In the genomic region with DNA sequence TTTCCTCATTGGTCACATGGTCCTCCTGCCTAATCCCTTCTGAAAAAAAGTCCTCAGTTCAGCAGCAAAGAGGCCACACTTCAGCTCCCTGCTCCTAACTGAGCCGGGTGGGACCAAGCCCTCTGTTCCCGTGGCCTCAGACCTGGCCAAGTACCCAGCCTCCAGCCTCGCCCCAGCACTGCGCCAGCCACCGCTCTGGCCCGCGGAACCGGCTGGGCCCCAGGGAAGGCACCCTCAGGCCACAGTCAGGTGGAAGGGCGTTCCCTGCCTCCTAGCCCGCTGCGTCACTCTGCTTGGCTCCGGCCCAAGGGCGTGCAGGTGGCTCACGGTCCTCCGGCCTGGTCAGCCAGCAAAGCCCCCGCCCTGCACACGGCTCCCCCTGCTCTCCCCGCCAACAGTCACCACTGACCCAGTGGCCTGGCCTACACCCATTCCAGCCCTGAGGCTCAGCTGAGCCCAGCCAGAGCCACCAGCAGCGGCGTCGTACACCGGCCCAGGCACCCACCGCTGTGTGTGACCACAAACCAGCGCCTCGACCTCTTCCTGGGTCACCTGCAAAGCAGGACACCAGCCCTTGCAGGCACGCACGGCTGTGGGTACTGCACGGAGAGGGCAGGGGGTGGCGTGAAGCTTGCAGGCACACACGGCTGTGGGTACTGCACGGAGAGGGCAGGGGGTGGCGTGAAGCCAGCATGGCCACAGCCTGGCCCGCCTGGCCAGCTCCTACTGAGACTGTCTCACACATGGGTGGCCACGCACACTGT, we compare ENCODE assay signal across 9 cellular contexts. TPM values are rescaled to one million over a fixed set of nuclear protein-coding genes. Genes with fewer than 3 reads are reported as not detected.
DNase-seq lines count a peak whose midpoint lies in the region; ATAC-seq and TF ChIP-seq lines count a peak whose summit lies in the region.
"Had no signal": no experiment of that assay in that cellular context is flagged by ENCODE, and none has a peak within 500 bp of the region (broad histone marks: within the 10 kb centered on the region; RNA-seq: fewer than 3 reads in every experiment).

No MANE protein-coding gene starts in this region.

- H2AFZ ChIP-seq in mammary epithelial cell (ENCODE audit: low read depth, low read length): no peak overlapping the region

- peaks cover 4% of the 10 kb centered on the region for H4K20me1 ChIP-seq in mammary epithelial cell (ENCODE audit: insufficient read depth, low read length)

- no peak overlapping the region for H3K4me2 ChIP-seq in mammary epithelial cell (ENCODE audit: insufficient read depth, low read depth, low read length)

- no peak overlapping the region for H3K9ac ChIP-seq in mammary epithelial cell (ENCODE audit: insufficient read depth, low read length)

- CTCF ChIA-PET in mammary epithelial cell (lab: Charles Lee; ENCODE audit: low non-redundant PET): no interaction called here

- H3K27ac ChIP-seq in mammary epithelial cell (ENCODE audit: insufficient read depth, low read depth, low read length) (no peak overlapping the region), testis (no peak overlapping the region)
- H3K27ac ChIP-seq: thoracic aorta had no signal

- TF ChIP-seq CTCF in LNCaP clone FGC (IDR thresholded peaks at IDR 0.05; ENCODE audit: control insufficient read depth, extremely low read depth, insufficient read depth) (no peak), mammary epithelial cell (conservative IDR thresholded peaks at IDR 0.05 in 1 of 2, IDR thresholded peaks at IDR 0.05 in 1 of 2; ENCODE audit: extremely low read depth in 1 of 2, insufficient read depth in 1 of 2, low read depth in 1 of 2, low read length in 2 of 2) (no peak), testis (IDR thresholded peaks at IDR 0.05) (no peak)

- H3K36me3 ChIP-seq in mammary epithelial cell (ENCODE audit: insufficient read depth, low read length): peaks cover 11% of the 10 kb centered on the region
- H3K36me3 ChIP-seq in testis (ENCODE audit: low read depth, missing control alignments): no peaks in the 10 kb centered on the region

- BruUV-seq in mammary epithelial cell (replicated peaks; lab: Mats Ljungman, UMichigan): no TSS peak

- intact Hi-C loops in mammary epithelial cell (cut with micrococcal nuclease) (no loop called here), testis (cut with DNase I; ENCODE audit: low total_unique reads) (no loop called here)

- H3K4me1 ChIP-seq in mammary epithelial cell (ENCODE audit: insufficient read depth, low read length): peaks cover 15% of the 10 kb centered on the region
- peaks cover 7% of the 10 kb centered on the region for H3K4me1 ChIP-seq in testis

- ATAC-seq in left lobe of liver (peak; percentile 73), GM19324 (IDR thresholded peaks at IDR 0.05; ENCODE audit: low FRiP score, unreplicated experiment) (no peak), HG03565 (IDR thresholded peaks at IDR 0.05; ENCODE audit: unreplicated experiment) (no peak)

- dilution Hi-C loops in mammary epithelial cell (cut with HindIII; ENCODE audit: low sequenced_read_pairs): loop anchor here (5.0 kb wide), 4 partner anchors 38 to 128 kb away; a partner anchor contains a TSS

- DNase-seq in LNCaP clone FGC (ENCODE audit: low read depth): peak; percentile 89
- peak; percentile 62 for DNase-seq in mammary epithelial cell
- peak; percentile 99 for DNase-seq in left lobe of liver (ENCODE audit: low spot score)
- DNase-seq in testis: peak; percentile 60
- no peak for DNase-seq in stimulated activated CD4-positive, alpha-beta T cell treated with anti-CD3 and anti-CD28 coated beads, Interleukin-2, amount 100 ng/mL, for 48 hours
- DNase-seq: T-helper 9 cell had no signal

- H3K9me3 ChIP-seq in mammary epithelial cell (replicated peaks; ENCODE audit: insufficient read depth, low read length) (no peaks in the 10 kb centered on the region), testis (no peaks in the 10 kb centered on the region)
- H3K9me3 ChIP-seq: thoracic aorta had no signal

- WGBS in mammary epithelial cell (ENCODE audit: low coverage, missing lambda C conversion rate): 77% methylated on average over 23 of the region's 34 CpGs
- 61 to 80% methylated on average over 8 to 34 of the region's 34 CpGs for WGBS in testis, 2 donors

- no peaks in the 10 kb centered on the region for H3K27me3 ChIP-seq in mammary epithelial cell (ENCODE audit: insufficient read depth, low read length)
- H3K27me3 ChIP-seq in testis: no peaks in the 10 kb centered on the region

- peak overlapping the region; percentile 40 for H3K4me3 ChIP-seq in LNCaP clone FGC (ENCODE audit: low read depth, low read length)
- H3K4me3 ChIP-seq in mammary epithelial cell (replicated peaks in 1 of 3; ENCODE audit: insufficient read depth in 1 of 3, low read depth in 2 of 3, low read length in 3 of 3): no peak overlapping the region
- no peak overlapping the region for H3K4me3 ChIP-seq in testis
- H3K4me3 ChIP-seq: thoracic aorta had no signal

- no peak for TF ChIP-seq POLR2A in testis (IDR thresholded peaks at IDR 0.05)

- in situ Hi-C loops in mammary epithelial cell (cut with MboI; ENCODE audit: low sequenced_read_pairs in 2 of 2): no loop called here

- peaks cover 56% of the 10 kb centered on the region for H3K79me2 ChIP-seq in mammary epithelial cell (ENCODE audit: insufficient read depth, low read length)

RNA-seq across cellular contexts. Expression of a gene that starts 19.4 kb away (rescaled TPM):
- 10 to 100 TPM; 34.2 to 67.8 TPM for total RNA-seq in mammary epithelial cell
- 41.0 TPM for polyA plus RNA-seq in mammary epithelial cell
- 39.0 TPM for polyA minus RNA-seq in mammary epithelial cell
- total RNA-seq in left lobe of liver: 136 TPM
- total RNA-seq in testis: 100 to 1,000 TPM; 105 to 111 TPM
- 74.9 TPM for polyA plus RNA-seq in testis (ENCODE audit: insufficient read depth, low read depth, low replicate concordance)

RNA-seq across cellular contexts. Expression of a gene that starts 34.7 kb away (rescaled TPM):
- total RNA-seq in mammary epithelial cell (10 to 100 TPM in 1 of 2 donors, 1 to 10 TPM in 1; 9.8 to 48.0 TPM), left lobe of liver (13.6 TPM), testis (100 to 1,000 TPM in 1 of 2 donors, 10 to 100 TPM in 1; 75.9 to 153 TPM)
- polyA plus RNA-seq in mammary epithelial cell (4.3 TPM), testis (ENCODE audit: insufficient read depth, low read depth, low replicate concordance) (44.8 TPM)
- polyA minus RNA-seq in mammary epithelial cell: 1.8 TPM

Comparison
In these comparisons a context has a peak if more than half of its experiments do, and no peak if none do; other contexts are left out.
1. DNase-seq: peak in LNCaP clone FGC (single experiment), mammary epithelial cell (single experiment), left lobe of liver (single experiment) and testis (single experiment); none in stimulated activated CD4-positive, alpha-beta T cell treated with anti-CD3 and anti-CD28 coated beads, Interleukin-2, amount 100 ng/mL, for 48 hours (0 of 2).